In genomic region chr5:52582313-52582712, GRCh38 we compare ENCODE assay signal across 21 cellular contexts.
DNase-seq lines count a peak whose midpoint lies in the region; ATAC-seq and TF ChIP-seq lines count a peak whose summit lies in the region.
"Had no signal": no experiment of that assay in that cellular context is flagged by ENCODE, and none has a peak within 500 bp of the region (broad histone marks: within the 10 kb centered on the region; RNA-seq: fewer than 3 reads in every experiment).

No MANE protein-coding gene starts in this region.

- H3K9me3 Mint-ChIP-seq in GM23338 (no peaks in the 10 kb centered on the region), endodermal cell (no peaks in the 10 kb centered on the region)

- ATAC-seq in GM23338 (peak; percentile 66), PC-3 (no peak), HG03280 (IDR thresholded peaks at IDR 0.05; ENCODE audit: unreplicated experiment) (no peak), mucosa of descending colon (no peak), HG02571 (IDR thresholded peaks at IDR 0.05; ENCODE audit: unreplicated experiment) (no peak)
- ATAC-seq: CD8-positive, alpha-beta T cell; heart left ventricle had no signal

- H3K27me3 ChIP-seq in GM23338 (ENCODE audit: insufficient read depth): no peaks in the 10 kb centered on the region
- no peaks in the 10 kb centered on the region for H3K27me3 ChIP-seq in PC-3 (ENCODE audit: low read length)
- no peaks in the 10 kb centered on the region for H3K27me3 ChIP-seq in endodermal cell (ENCODE audit: control insufficient read depth, insufficient read depth, low read length, poor library complexity, severe bottlenecking)
- H3K27me3 ChIP-seq: neutrophil, uterus had no signal

- H3K9me3 ChIP-seq in PC-3 (ENCODE audit: low read length) (no peaks in the 10 kb centered on the region), endodermal cell (ENCODE audit: control insufficient read depth, low read length) (no peaks in the 10 kb centered on the region), mucosa of descending colon (no peaks in the 10 kb centered on the region)
- H3K9me3 ChIP-seq: heart left ventricle, neutrophil, SJSA1, uterus had no signal

- BruUV-seq in PC-3 (replicated peaks; lab: Mats Ljungman, UMichigan): no TSS peak

- H3K27ac ChIP-seq in C4-2B (no peak overlapping the region), GM23338 (ENCODE audit: low read depth) (no peak overlapping the region), PC-3 (ENCODE audit: low read length) (no peak overlapping the region), endodermal cell (ENCODE audit: low read depth, low read length) (no peak overlapping the region)
- H3K27ac ChIP-seq: heart left ventricle, neutrophil, SJSA1, uterus had no signal

- H3K27ac Mint-ChIP-seq in GM23338 (no peak overlapping the region), endodermal cell (no peak overlapping the region)
- H3K27ac Mint-ChIP-seq: activated naive CD8-positive, alpha-beta T cell; CD8-positive, alpha-beta T cell had no signal

- H3K4me2 ChIP-seq in GM23338 (no peak overlapping the region), PC-3 (ENCODE audit: low read length) (no peak overlapping the region)

- H3K9me2 ChIP-seq in GM23338 (ENCODE audit: insufficient read depth) (no peaks in the 10 kb centered on the region; the same call in 1 of the 2 replicates), PC-3 (replicated peaks; ENCODE audit: low read length) (no peaks in the 10 kb centered on the region)

- no peak overlapping the region for H3K9ac ChIP-seq in PC-3 (ENCODE audit: low read length)
- H3K9ac ChIP-seq in endodermal cell (ENCODE audit: extremely low read depth, low read length, poor library complexity, severe bottlenecking): no peak overlapping the region

- H3K79me2 ChIP-seq in GM23338 (replicated peaks; ENCODE audit: insufficient read depth) (no peaks in the 10 kb centered on the region), PC-3 (ENCODE audit: low read length) (no peaks in the 10 kb centered on the region)

- WGBS in endodermal cell (ENCODE audit: insufficient coverage in 1 of 2, insufficient read length in 1 of 2), 2 experiments: 70 to 83% methylated on average over 2 to 3 of the region's 3 CpGs

- intact Hi-C loops in PC-3 (cut with micrococcal nuclease) (no loop called here), mucosa of descending colon (cut with DNase I, micrococcal nuclease) (no loop called here)

- H3F3A ChIP-seq in GM23338 (replicated peaks; ENCODE audit: low read depth) (no peaks in the 10 kb centered on the region), PC-3 (ENCODE audit: low read length, unreplicated experiment) (no peaks in the 10 kb centered on the region)

- H3K4me3 Mint-ChIP-seq in GM23338: no peak overlapping the region
- no peak overlapping the region for H3K4me3 Mint-ChIP-seq in endodermal cell
- H3K4me3 Mint-ChIP-seq: activated naive CD8-positive, alpha-beta T cell; CD8-positive, alpha-beta T cell had no signal

- H4K20me1 ChIP-seq in GM23338 (replicated peaks; ENCODE audit: insufficient read depth) (no peaks in the 10 kb centered on the region), PC-3 (ENCODE audit: low read length) (no peaks in the 10 kb centered on the region)

- H3K4me1 ChIP-seq in GM23338 (ENCODE audit: insufficient read depth) (no peaks in the 10 kb centered on the region), PC-3 (ENCODE audit: insufficient read depth, low read length) (peaks cover 13% of the 10 kb centered on the region; the same call in 1 of the 2 replicates), endodermal cell (ENCODE audit: control insufficient read depth, insufficient read depth, low read length) (no peaks in the 10 kb centered on the region), mucosa of descending colon (ENCODE audit: low read depth) (no peaks in the 10 kb centered on the region)
- H3K4me1 ChIP-seq: heart left ventricle, SJSA1, uterus had no signal

- H3K4me1 Mint-ChIP-seq in GM23338 (no peaks in the 10 kb centered on the region; the same call in 2 of the 3 replicates), endodermal cell (no peaks in the 10 kb centered on the region)

- H2AFZ ChIP-seq in GM23338 (no peak overlapping the region), PC-3 (ENCODE audit: low read length) (no peak overlapping the region)

- H3K4me3 ChIP-seq in GM23338 (no peak overlapping the region), PC-3 (ENCODE audit: low read length) (no peak overlapping the region), endodermal cell (ENCODE audit: low read length) (no peak overlapping the region), mucosa of descending colon (no peak overlapping the region)
- H3K4me3 ChIP-seq: heart left ventricle, SJSA1, uterus had no signal

- H3K36me3 ChIP-seq in GM23338 (ENCODE audit: insufficient read depth) (no peaks in the 10 kb centered on the region), PC-3 (ENCODE audit: low read depth, low read length) (no peaks in the 10 kb centered on the region), endodermal cell (ENCODE audit: control insufficient read depth, insufficient read depth, low read length) (no peaks in the 10 kb centered on the region), mucosa of descending colon (ENCODE audit: low read depth) (no peaks in the 10 kb centered on the region)
- H3K36me3 ChIP-seq: heart left ventricle, neutrophil, SJSA1, uterus had no signal

- H3K36me3 Mint-ChIP-seq in GM23338 (ENCODE audit: low read depth): no peaks in the 10 kb centered on the region
- H3K36me3 Mint-ChIP-seq in endodermal cell (ENCODE audit: low read depth): no peaks in the 10 kb centered on the region
- H3K36me3 Mint-ChIP-seq: activated naive CD8-positive, alpha-beta T cell; CD8-positive, alpha-beta T cell had no signal

- CTCF ChIA-PET in PC-3 (lab: Charles Lee): interaction anchor here (0.5 kb wide), 1 partner anchor 19 kb away, joined by 3 read pairs; no protein-coding TSS in a partner anchor

- peak; percentile 48 for DNase-seq in GM23338 (ENCODE audit: low spot score)
- DNase-seq in PC-3: peak; percentile 6
- DNase-seq in endodermal cell: no peak
- no peak for DNase-seq in mucosa of descending colon
- no peak for DNase-seq in HCEC 1CT
- DNase-seq: activated CD4-positive, alpha-beta T cell treated with anti-CD3 and anti-CD28 coated beads for 1 hour; activated CD8-positive, alpha-beta memory T cell treated with anti-CD3 and anti-CD28 coated beads for 24 hours; activated T-cell treated with anti-CD3 and anti-CD28 coated beads, Interleukin-2, amount 50 U/mL, for 48 hours; CD8-positive, alpha-beta T cell; DND-41; heart left ventricle; Karpas-422; NCI-H524; stimulated activated CD4-positive, alpha-beta T cell treated with anti-CD3 and anti-CD28 coated beads, Interleukin-4, amount 100 ng/mL, for 4 hours; uterus had no signal

- H3K27me3 Mint-ChIP-seq in GM23338 (ENCODE audit: insufficient read depth, low read depth, poor library complexity): no peaks in the 10 kb centered on the region
- H3K27me3 Mint-ChIP-seq in endodermal cell (ENCODE audit: insufficient read depth): no peaks in the 10 kb centered on the region

- POLR2A ChIA-PET in PC-3 (lab: Charles Lee; ENCODE audit: unreplicated experiment): no interaction called here

- TF ChIP-seq CTCF in C4-2B (conservative IDR thresholded peaks at IDR 0.05): peak; percentile 49
- TF ChIP-seq CTCF in GM23338 (conservative IDR thresholded peaks at IDR 0.05; ENCODE audit: low read depth in 2 of 2): peak; percentile 54 to 55
- TF ChIP-seq CTCF in PC-3 (conservative IDR thresholded peaks at IDR 0.05; ENCODE audit: low read depth, low read length): peak; percentile 56
- peak; percentile 70 for TF ChIP-seq CTCF in endodermal cell (conservative IDR thresholded peaks at IDR 0.05)
- TF ChIP-seq CTCF in mucosa of descending colon (IDR thresholded peaks at IDR 0.05): no peak

TF ChIP-seq in GM23338, 12 proteins besides CTCF, POLR2A, EP300 and RAD21 (continues in another document):
- no peak for TF ChIP-seq STAT1 (IDR thresholded peaks at IDR 0.05; ENCODE audit: unreplicated experiment)
- TF ChIP-seq NANOG (IDR thresholded peaks at IDR 0.05; ENCODE audit: borderline replicate concordance): no peak
- TF ChIP-seq JUNB (IDR thresholded peaks at IDR 0.05; ENCODE audit: unreplicated experiment): no peak
- no peak for TF ChIP-seq ZNF331 (CRISPR knock-in tag; IDR thresholded peaks at IDR 0.05; ENCODE audit: low read depth)
- TF ChIP-seq EZH2phosphoT487 (IDR thresholded peaks at IDR 0.05; ENCODE audit: unreplicated experiment): no peak
- TF ChIP-seq EZH2 (IDR thresholded peaks at IDR 0.05; ENCODE audit: low read depth, unreplicated experiment): no peak
- no peak for TF ChIP-seq ETS1 (IDR thresholded peaks at IDR 0.05)
- TF ChIP-seq REST (IDR thresholded peaks at IDR 0.05; ENCODE audit: unreplicated experiment): no peak

Comparison
In these comparisons a context has a peak if more than half of its experiments do, and no peak if none do; other contexts are left out.
1. DNase-seq: peak in GM23338 (single experiment) and PC-3 (single experiment); none in endodermal cell (single experiment), mucosa of descending colon (0 of 3) and HCEC 1CT (single experiment).